25 cellular contexts compared by ENCODE assay signal in genomic region chr2:171308280-171309054, GRCh38.
"Had no signal": no experiment of that assay in that cellular context is flagged by ENCODE, and none has a peak within 500 bp of the region (broad histone marks: within the 10 kb centered on the region; RNA-seq: fewer than 3 reads in every experiment).

No MANE protein-coding gene starts in this region.

- H3K27ac Mint-ChIP-seq: activated naive CD8-positive, alpha-beta T cell treated with anti-CD3 and anti-CD28 coated beads, Interleukin-2, amount 50 U/mL, for 24 hours; natural killer cell; progenitor cell of endocrine pancreas; T-helper 17 cell; type B pancreatic cell had no signal

- H3K36me3 ChIP-seq: cardiac muscle cell, heart right ventricle, sigmoid colon, thoracic aorta, vagina had no signal

- FAIRE-seq: keratinocyte had no signal

- H3K27me3 ChIP-seq: body of pancreas, cardiac muscle cell, heart right ventricle, sigmoid colon, vagina had no signal

- H3K4me1 ChIP-seq: body of pancreas, heart right ventricle, sigmoid colon, vagina had no signal

- H3K4me3 Mint-ChIP-seq: activated naive CD8-positive, alpha-beta T cell treated with anti-CD3 and anti-CD28 coated beads, Interleukin-2, amount 50 U/mL, for 24 hours; activated T-cell treated with anti-CD3 and anti-CD28 coated beads, Interleukin-2, amount 50 U/mL, for 4 hours; natural killer cell; T-helper 17 cell; type B pancreatic cell had no signal

- ATAC-seq: activated naive CD8-positive, alpha-beta T cell treated with anti-CD3 and anti-CD28 coated beads, Interleukin-2, amount 50 U/mL, for 24 hours; activated T-cell treated with anti-CD3 and anti-CD28 coated beads, Interleukin-2, amount 50 U/mL, for 4 hours; body of pancreas; heart right ventricle; natural killer cell; T-helper 17 cell had no signal

- H3K27me3 Mint-ChIP-seq: activated naive CD8-positive, alpha-beta T cell treated with anti-CD3 and anti-CD28 coated beads, Interleukin-2, amount 50 U/mL, for 24 hours; progenitor cell of endocrine pancreas; T-helper 17 cell; type B pancreatic cell had no signal

- H3K4me3 ChIP-seq: body of pancreas, cardiac muscle cell, heart right ventricle, sigmoid colon, thoracic aorta, vagina had no signal

- H3K27ac ChIP-seq: body of pancreas, cardiac muscle cell, heart right ventricle, sigmoid colon, thoracic aorta, vagina had no signal

- DNase-seq: activated CD4-positive, alpha-beta T cell treated with anti-CD3 and anti-CD28 coated beads for 4 hours; activated CD4-positive, alpha-beta T cell treated with anti-CD3 and anti-CD28 coated beads, Interleukin-2, amount 50 U/mL, for 48 hours; activated CD8-positive, alpha-beta memory T cell treated with anti-CD3 and anti-CD28 coated beads, Interleukin-2, amount 50 U/mL, for 48 hours; activated naive CD4-positive, alpha-beta T cell treated with Interleukin-2 at 50 U/mL for 16 hours; activated naive CD8-positive, alpha-beta T cell treated with anti-CD3 and anti-CD28 coated beads, Interleukin-2, amount 50 U/mL, for 24 hours; activated T-cell treated with anti-CD3 and anti-CD28 coated beads, Interleukin-2, amount 50 U/mL, for 4 hours; body of pancreas; effector CD8-positive, alpha-beta T cell; erythroblast; foreskin fibroblast; heart right ventricle; midbrain; natural killer cell; retina; sigmoid colon; stimulated activated CD4-positive, alpha-beta T cell treated with anti-CD3 and anti-CD28 coated beads, Interleukin-2, amount 100 ng/mL, for 48 hours; stimulated activated CD8-positive, alpha-beta memory T cell treated with anti-CD3 and anti-CD28 coated beads, Interleukin-4, amount 100 ng/mL, for 48 hours; stimulated activated naive CD4-positive, alpha-beta T cell treated with Interleukin-2 at 50 U/mL for 16 hours; T-helper 17 cell had no signal

- H3K4me1 Mint-ChIP-seq: natural killer cell, T-helper 17 cell had no signal
